In the genomic region with DNA sequence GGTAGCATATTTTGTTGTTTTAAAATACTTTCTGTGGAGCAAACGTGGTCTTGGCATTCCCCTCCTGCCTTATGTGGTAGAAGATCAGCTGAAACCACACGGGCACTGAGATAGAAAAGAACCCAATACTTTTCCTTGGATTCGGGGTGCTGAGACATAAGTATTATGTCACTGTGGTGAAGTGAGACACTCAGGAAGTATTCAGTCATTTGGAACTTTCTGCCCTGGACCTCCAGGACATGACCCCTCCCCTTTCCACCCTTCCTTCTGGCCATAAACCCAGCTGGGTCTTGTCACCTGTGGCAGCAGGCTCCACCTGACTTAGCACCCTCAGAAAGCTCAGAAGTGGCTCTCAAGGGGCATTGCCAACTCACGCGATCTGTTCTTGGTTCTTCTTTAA, we compare ENCODE assay signal across 23 cellular contexts.
A peak's percentile ranks its signal among the peaks of the same experiment; 100 is the strongest.
DNase-seq lines count a peak whose midpoint lies in the region; ATAC-seq and TF ChIP-seq lines count a peak whose summit lies in the region.
"Had no signal": no experiment of that assay in that cellular context is flagged by ENCODE, and none has a peak within 500 bp of the region (broad histone marks: within the 10 kb centered on the region; RNA-seq: fewer than 3 reads in every experiment).

No MANE protein-coding gene starts in this region.

- CTCF ChIA-PET in Panc1 (lab: Charles Lee): no interaction called here

- POLR2A ChIA-PET in Panc1 (lab: Charles Lee): interaction anchor here (0.6 kb wide), 1 partner anchor 765 kb away, joined by 3 read pairs; no protein-coding TSS in a partner anchor

- H2AK5ac ChIP-seq in mesenchymal stem cell (ENCODE audit: low read length, severe bottlenecking): peak overlapping the region; percentile 54

- H3K23ac ChIP-seq in mesenchymal stem cell (ENCODE audit: low read length in 2 of 2): no peak overlapping the region

- H2BK120ac ChIP-seq in mesenchymal stem cell (ENCODE audit: low read depth, low read length): no peak overlapping the region

- H3K4me2 ChIP-seq in mesenchymal stem cell (ENCODE audit: low read length, poor library complexity, severe bottlenecking): no peak overlapping the region
- H3K4me2 ChIP-seq: hepatocyte had no signal

- H2AFZ ChIP-seq in mesenchymal stem cell (ENCODE audit: low read depth, low read length): no peak overlapping the region
- H2AFZ ChIP-seq: hepatocyte had no signal

- H3K4ac ChIP-seq in mesenchymal stem cell (ENCODE audit: low read depth in 1 of 2, low read length in 2 of 2): no peak overlapping the region

- H4K91ac ChIP-seq in mesenchymal stem cell (ENCODE audit: low read length): no peak overlapping the region

- TF ChIP-seq CTCF in Panc1 (IDR thresholded peaks at IDR 0.05): no peak

- H3K9ac ChIP-seq in mesenchymal stem cell (ENCODE audit: low read length): peak overlapping the region; percentile 5
- H3K9ac ChIP-seq in stomach smooth muscle (ENCODE audit: low read length in 2 of 2): no peak overlapping the region

- H3K9me3 ChIP-seq in Panc1 (ENCODE audit: control insufficient read depth, insufficient read depth, low read depth, low read length) (no peaks in the 10 kb centered on the region), mesenchymal stem cell (ENCODE audit: control insufficient read depth, low read length) (no peaks in the 10 kb centered on the region), stomach smooth muscle (ENCODE audit: control insufficient read depth in 2 of 2, low read length in 2 of 2) (no peaks in the 10 kb centered on the region)
- H3K9me3 ChIP-seq: prostate gland, testis had no signal

- H3K27ac ChIP-seq in Panc1 (ENCODE audit: low read length): peak overlapping the region; percentile 24; the same call in 1 of the 2 replicates
- H3K27ac ChIP-seq in mesenchymal stem cell (ENCODE audit: low read length, poor library complexity, severe bottlenecking): peak overlapping the region; percentile 72
- peak overlapping the region; percentile 31 for H3K27ac ChIP-seq in stomach smooth muscle (ENCODE audit: low read length)
- H3K27ac ChIP-seq: brain microvascular endothelial cell, hepatocyte, prostate gland, testis had no signal

- peak overlapping the region; percentile 3 for H2BK5ac ChIP-seq in mesenchymal stem cell (ENCODE audit: low read depth, low read length, poor library complexity, severe bottlenecking)

- DNase-seq in Panc1 (ENCODE audit: low read depth, low spot score) (no peak), mesenchymal stem cell (no peak), NCI-H2196 treated with DMSO at 0.1 percent for 48 hours (lab: John Stamatoyannopoulos, UW; ENCODE audit: unreplicated experiment) (no peak), islet precursor cell (no peak)
- no peak for DNase-seq in activated CD8-positive, alpha-beta memory T cell treated with anti-CD3 and anti-CD28 coated beads for 24 hours
- DNase-seq: activated CD4-positive, alpha-beta T cell treated with anti-CD3 and anti-CD28 coated beads for 36 hours; activated naive CD4-positive, alpha-beta T cell; brain microvascular endothelial cell; CD4-positive, alpha-beta memory T cell; DND-41; dorsolateral prefrontal cortex; kidney glomerular epithelial cell; NCI-H1048; NCI-H2171; NK-92 treated with Interleukin-12 subunit alpha and Interleukin-12 subunit beta, amount 100 ng/mL, for 24 hours; SHP77 treated with DMSO at 0.1 percent for 48 hours; T-helper 9 cell; testis had no signal

- ATAC-seq in GM18861 (IDR thresholded peaks at IDR 0.05; ENCODE audit: unreplicated experiment) (peak; percentile 40), Panc1 (no peak)
- ATAC-seq: activated CD4-positive, alpha-beta T cell treated with anti-CD3 and anti-CD28 coated beads for 36 hours; HCT116 had no signal

- no TSS peak for BruUV-seq in Panc1 (replicated peaks; lab: Mats Ljungman, UMichigan)

- intact Hi-C loops in Panc1 (cut with micrococcal nuclease; ENCODE audit: unreplicated experiment): no loop called here

- H3K36me3 ChIP-seq in Panc1 (ENCODE audit: control insufficient read depth, insufficient read depth, low read length): peaks cover 5% of the 10 kb centered on the region; the same call in 1 of the 2 replicates
- peaks cover 29 to 68% of the 10 kb centered on the region in 2 experiments for H3K36me3 ChIP-seq in mesenchymal stem cell (ENCODE audit: control insufficient read depth in 1 of 2, insufficient read depth in 2 of 2, low read depth in 1 of 2, low read length in 2 of 2)
- peaks cover 13 to 35% of the 10 kb centered on the region in 2 donors for H3K36me3 ChIP-seq in stomach smooth muscle (ENCODE audit: control insufficient read depth in 2 of 2, insufficient read depth in 2 of 2, low read length in 2 of 2)

- in situ Hi-C loops in Panc1 (cut with HindIII; ENCODE audit: low pct_unique_long_range_greater_than_20kb, low sequenced_read_pairs): no loop called here

- H4K8ac ChIP-seq in mesenchymal stem cell (ENCODE audit: low read length): no peak overlapping the region

- no peak overlapping the region for H2BK12ac ChIP-seq in mesenchymal stem cell (ENCODE audit: low read length in 2 of 2)

- H3K79me1 ChIP-seq in mesenchymal stem cell (replicated peaks; ENCODE audit: low read length, poor library complexity, severe bottlenecking): peaks cover 7% of the 10 kb centered on the region

- H3K27me3 ChIP-seq in Panc1 (ENCODE audit: control insufficient read depth, insufficient read depth, low read length) (no peaks in the 10 kb centered on the region), mesenchymal stem cell (ENCODE audit: control insufficient read depth in 1 of 2, insufficient read depth in 1 of 2, low read length in 2 of 2) (no peaks in the 10 kb centered on the region), stomach smooth muscle (ENCODE audit: control insufficient read depth in 1 of 2, insufficient read depth in 2 of 2, low read length in 2 of 2) (no peaks in the 10 kb centered on the region)
- H3K27me3 ChIP-seq: brain microvascular endothelial cell, dorsolateral prefrontal cortex, hepatocyte, testis had no signal

- H3K4me1 ChIP-seq in Panc1 (ENCODE audit: control insufficient read depth, insufficient read depth, low read length) (peaks cover 18% of the 10 kb centered on the region), mesenchymal stem cell (ENCODE audit: control insufficient read depth, insufficient read depth, low read depth, low read length) (peaks cover 10% of the 10 kb centered on the region), stomach smooth muscle (ENCODE audit: control insufficient read depth, insufficient read depth, low read length) (peaks cover 9% of the 10 kb centered on the region)
- H3K4me1 ChIP-seq: prostate gland had no signal

- H3K14ac ChIP-seq in mesenchymal stem cell (ENCODE audit: low read length in 2 of 2): no peak overlapping the region

- no peak overlapping the region for H3K18ac ChIP-seq in mesenchymal stem cell (ENCODE audit: low read depth in 1 of 2, low read length in 2 of 2)

- H2BK15ac ChIP-seq in mesenchymal stem cell (ENCODE audit: low read depth, poor library complexity, severe bottlenecking): no peak overlapping the region

- 87% methylated on average over 4 of the region's 5 CpGs for WGBS in mesenchymal stem cell

- H3K4me3 ChIP-seq in Panc1 (ENCODE audit: low read depth in 2 of 2, low read length in 2 of 2) (no peak overlapping the region), mesenchymal stem cell (ENCODE audit: insufficient read depth in 1 of 2, low read depth in 1 of 2, low read length in 2 of 2) (no peak overlapping the region), stomach smooth muscle (ENCODE audit: low read length in 2 of 2) (no peak overlapping the region)
- H3K4me3 ChIP-seq: dorsolateral prefrontal cortex, hepatocyte, prostate gland, testis had no signal
